Comparison of ENCODE assay signal across 36 cellular contexts in the genomic region with DNA sequence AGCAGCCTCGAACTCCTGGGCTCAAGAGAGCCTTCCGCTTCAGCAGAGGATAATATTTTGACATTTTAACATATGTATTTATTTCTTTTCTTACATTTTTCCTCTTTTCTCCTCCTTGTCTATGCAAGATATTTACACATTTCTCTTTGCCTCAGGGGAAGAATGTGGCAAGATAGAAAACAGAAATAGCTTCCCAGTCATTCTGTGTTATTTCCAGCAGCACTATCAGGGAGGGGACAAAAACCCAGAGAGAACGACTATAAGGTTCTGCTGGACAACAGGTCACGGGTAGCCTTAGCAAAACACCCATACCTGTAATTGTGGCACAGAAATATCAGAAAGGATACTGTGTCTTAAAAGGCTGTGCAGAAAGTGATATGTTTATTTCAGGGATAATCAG. TPM values are rescaled to one million over a fixed set of nuclear protein-coding genes. Genes with fewer than 3 reads are reported as not detected.
"Had no signal": no experiment of that assay in that cellular context is flagged by ENCODE, and none has a peak within 500 bp of the region (broad histone marks: within the 10 kb centered on the region; RNA-seq: fewer than 3 reads in every experiment).

No MANE protein-coding gene starts in this region.

- H3K9me3 Mint-ChIP-seq: activated CD8-positive, alpha-beta T cell treated with anti-CD3 and anti-CD28 coated beads for 36 hours; activated naive CD4-positive, alpha-beta T cell treated with anti-CD3 and anti-CD28 coated beads for 36 hours; activated T-helper 1 cell treated with anti-CD3 and anti-CD28 coated beads, Interleukin-12 subunit alpha, Interleukin-12 subunit beta, Interleukin-2, Interleukin-4 antibody, amounts not matched to agents 30 ng/mL and 10 ng/mL and 1 ng/mL, durations not matched to agents 14 hours and 24 hours and 36 hours; activated T-helper 17 cell treated with anti-CD3 and anti-CD28 coated beads, Interleukin-2, amount 50 U/mL, for 72 hours; central memory CD8-positive, alpha-beta T cell; T-helper 1 cell treated with Interleukin-12 subunit alpha and Interleukin-12 subunit beta and Interleukin-4 antibody, amounts not matched to agents 30 μg/mL and 1 μg/mL, for 36 hours; T-helper 2 cell treated with Interferon-gamma antibody and Interleukin-4, amounts not matched to agents 5 μg/mL and 100 μg/mL, for 36 hours had no signal

- DNase-seq: activated B cell treated with CpG ODN at 0.5 μM for 24 hours; activated CD4-positive, alpha-beta memory T cell treated with anti-CD3 and anti-CD28 coated beads for 36 hours; activated CD4-positive, alpha-beta T cell treated with anti-CD3 and anti-CD28 coated beads for 4 hours; activated CD4-positive, alpha-beta T cell treated with anti-CD3 and anti-CD28 coated beads, Interleukin-2, amount 10 ng/mL, durations not matched to agents 7 days and 5 days; activated CD4-positive, CD25-positive, alpha-beta regulatory T cell treated with anti-CD3 and anti-CD28 coated beads, Interleukin-2, amount 50 U/mL, for 72 hours; activated CD8-positive, alpha-beta memory T cell treated with anti-CD3 and anti-CD28 coated beads, Interleukin-2, amount 50 U/mL, for 4 hours; activated CD8-positive, alpha-beta T cell treated with anti-CD3 and anti-CD28 coated beads for 36 hours; activated effector memory CD4-positive, alpha-beta T cell treated with anti-CD3 and anti-CD28 coated beads, Interleukin-2, amount 50 U/mL, for 16 hours; activated gamma-delta T cell treated with Interleukin-2 at 50 U/mL for 16 hours; activated naive CD4-positive, alpha-beta T cell; activated naive CD4-positive, alpha-beta T cell treated with anti-CD3 and anti-CD28 coated beads for 36 hours; activated naive CD4-positive, alpha-beta T cell treated with anti-CD3 and anti-CD28 coated beads, Interleukin-2, amount 50 U/mL, for 16 hours; activated naive CD8-positive, alpha-beta T cell treated with anti-CD3 and anti-CD28 coated beads for 36 hours; activated T-cell treated with anti-CD3 and anti-CD28 coated beads for 4 hours; activated T-cell treated with anti-CD3 and anti-CD28 coated beads, Interleukin-2, amount 50 U/mL, for 1 hour; activated T-cell treated with anti-CD3 and anti-CD28 coated beads, Interleukin-2, amount 50 U/mL, for 4 hours; activated T-cell treated with anti-CD3 and anti-CD28 coated beads, Interleukin-2, amount 50 U/mL, for 72 hours; adrenal gland; amniotic stem cell; aorta; caudate nucleus; cerebellar nuclear complex; SW 1271; T-helper 1 cell; T-helper 2 cell; T-helper 9 cell had no signal

- H3K4me1 Mint-ChIP-seq: activated CD4-positive, alpha-beta T cell treated with anti-CD3 and anti-CD28 coated beads, Interleukin-2, amount 10 ng/mL, durations not matched to agents 7 days and 5 days; activated naive CD8-positive, alpha-beta T cell treated with anti-CD3 and anti-CD28 coated beads for 36 hours; activated T-helper 17 cell treated with anti-CD3 and anti-CD28 coated beads, Interleukin-2, amount 50 U/mL, for 72 hours; brain; central memory CD8-positive, alpha-beta T cell had no signal

- H3K4me3 Mint-ChIP-seq: activated B cell treated with CpG ODN at 0.5 μM for 24 hours; activated CD4-positive, alpha-beta memory T cell treated with anti-CD3 and anti-CD28 coated beads for 36 hours; activated CD4-positive, alpha-beta T cell treated with anti-CD3 and anti-CD28 coated beads, Interleukin-2, amount 10 ng/mL, durations not matched to agents 7 days and 5 days; activated CD8-positive, alpha-beta T cell treated with anti-CD3 and anti-CD28 coated beads for 36 hours; activated naive CD4-positive, alpha-beta T cell treated with anti-CD3 and anti-CD28 coated beads for 36 hours; activated naive CD8-positive, alpha-beta T cell treated with anti-CD3 and anti-CD28 coated beads for 36 hours; activated T-cell treated with anti-CD3 and anti-CD28 coated beads, Interleukin-2, amount 50 U/mL, for 4 hours; activated T-cell treated with anti-CD3 and anti-CD28 coated beads, Interleukin-2, amount 50 U/mL, for 72 hours; activated T-helper 1 cell treated with anti-CD3 and anti-CD28 coated beads, Interleukin-12 subunit alpha, Interleukin-12 subunit beta, Interleukin-2, Interleukin-4 antibody, amounts not matched to agents 30 ng/mL and 10 ng/mL and 1 ng/mL, durations not matched to agents 14 hours and 24 hours and 36 hours; activated T-helper 17 cell treated with anti-CD3 and anti-CD28 coated beads, Interleukin-2, amount 50 U/mL, for 72 hours; brain; central memory CD8-positive, alpha-beta T cell; T-helper 1 cell treated with Interleukin-12 subunit alpha and Interleukin-12 subunit beta and Interleukin-4 antibody, amounts not matched to agents 30 μg/mL and 1 μg/mL, for 36 hours; T-helper 2 cell treated with Interferon-gamma antibody and Interleukin-4, amounts not matched to agents 5 μg/mL and 100 μg/mL, for 36 hours had no signal

- H3K36me3 ChIP-seq: adrenal gland, cardiac muscle cell had no signal

- H3K27ac Mint-ChIP-seq: activated B cell treated with CpG ODN at 0.5 μM for 24 hours; activated CD4-positive, alpha-beta memory T cell treated with anti-CD3 and anti-CD28 coated beads for 36 hours; activated CD4-positive, alpha-beta T cell treated with anti-CD3 and anti-CD28 coated beads, Interleukin-2, amount 10 ng/mL, durations not matched to agents 7 days and 5 days; activated CD8-positive, alpha-beta T cell treated with anti-CD3 and anti-CD28 coated beads for 36 hours; activated naive CD4-positive, alpha-beta T cell treated with anti-CD3 and anti-CD28 coated beads for 36 hours; activated naive CD4-positive, alpha-beta T cell treated with anti-CD3 and anti-CD28 coated beads, Interleukin-2, amount 50 U/mL, for 72 hours; activated naive CD8-positive, alpha-beta T cell treated with anti-CD3 and anti-CD28 coated beads for 36 hours; activated T-cell treated with anti-CD3 and anti-CD28 coated beads, Interleukin-2, amount 50 U/mL, for 72 hours; activated T-helper 1 cell treated with anti-CD3 and anti-CD28 coated beads, Interleukin-12 subunit alpha, Interleukin-12 subunit beta, Interleukin-2, Interleukin-4 antibody, amounts not matched to agents 30 ng/mL and 10 ng/mL and 1 ng/mL, durations not matched to agents 14 hours and 24 hours and 36 hours; activated T-helper 17 cell treated with anti-CD3 and anti-CD28 coated beads, Interleukin-2, amount 50 U/mL, for 72 hours; brain; T-helper 1 cell treated with Interleukin-12 subunit alpha and Interleukin-12 subunit beta and Interleukin-4 antibody, amounts not matched to agents 30 μg/mL and 1 μg/mL, for 36 hours; T-helper 2 cell treated with Interferon-gamma antibody and Interleukin-4, amounts not matched to agents 5 μg/mL and 100 μg/mL, for 36 hours had no signal

- ATAC-seq: activated CD8-positive, alpha-beta T cell treated with anti-CD3 and anti-CD28 coated beads for 36 hours; activated naive CD4-positive, alpha-beta T cell treated with anti-CD3 and anti-CD28 coated beads, Interleukin-2, amount 50 U/mL, for 72 hours; activated T-cell treated with anti-CD3 and anti-CD28 coated beads, Interleukin-2, amount 50 U/mL, for 4 hours; activated T-cell treated with anti-CD3 and anti-CD28 coated beads, Interleukin-2, amount 50 U/mL, for 72 hours; activated T-helper 17 cell treated with anti-CD3 and anti-CD28 coated beads, Interleukin-2, amount 50 U/mL, for 72 hours had no signal

- H3K27me3 ChIP-seq: adrenal gland, cardiac muscle cell had no signal

- H3K4me1 ChIP-seq: adrenal gland had no signal

- H3K27ac ChIP-seq: adrenal gland, cardiac muscle cell, VCaP had no signal

- H3K4me3 ChIP-seq: adrenal gland, cardiac muscle cell had no signal

- H3K9me3 ChIP-seq: adrenal gland had no signal

- H3K27me3 Mint-ChIP-seq: activated B cell treated with CpG ODN at 0.5 μM for 24 hours had no signal

RNA-seq across cellular contexts. Expression of gene CD1D, which starts 7.9 kb away (rescaled TPM):
- total RNA-seq: activated CD4-positive, alpha-beta memory T cell treated with anti-CD3 and anti-CD28 coated beads for 36 hours; activated CD4-positive, alpha-beta T cell treated with anti-CD3 and anti-CD28 coated beads, Interleukin-2, amount 10 ng/mL, durations not matched to agents 7 days and 5 days; activated CD8-positive, alpha-beta memory T cell treated with anti-CD3 and anti-CD28 coated beads for 36 hours; activated CD8-positive, alpha-beta T cell treated with anti-CD3 and anti-CD28 coated beads for 36 hours; activated naive CD4-positive, alpha-beta T cell treated with anti-CD3 and anti-CD28 coated beads for 36 hours; activated naive CD4-positive, alpha-beta T cell treated with anti-CD3 and anti-CD28 coated beads, Interleukin-2, amount 50 U/mL, for 72 hours; activated naive CD8-positive, alpha-beta T cell treated with anti-CD3 and anti-CD28 coated beads for 36 hours; activated T-cell treated with anti-CD3 and anti-CD28 coated beads, Interleukin-2, amount 50 U/mL, for 4 hours; activated T-cell treated with anti-CD3 and anti-CD28 coated beads, Interleukin-2, amount 50 U/mL, for 72 hours; activated T-helper 1 cell treated with anti-CD3 and anti-CD28 coated beads, Interleukin-12 subunit alpha, Interleukin-12 subunit beta, Interleukin-2, Interleukin-4 antibody, amounts not matched to agents 30 ng/mL and 10 ng/mL and 1 ng/mL, durations not matched to agents 14 hours and 24 hours and 36 hours; activated T-helper 17 cell treated with anti-CD3 and anti-CD28 coated beads, Interleukin-2, amount 50 U/mL, for 72 hours had no signal
